Comparison of ENCODE assay signal across 9 cellular contexts in genomic region chr10:43605850-43606322, GRCh38. TPM values are rescaled to one million over a fixed set of nuclear protein-coding genes. Genes with fewer than 3 reads are reported as not detected.
A peak's percentile ranks its signal among the peaks of the same experiment; 100 is the strongest.
DNase-seq lines count a peak whose midpoint lies in the region; ATAC-seq, FAIRE-seq and TF ChIP-seq lines count a peak whose summit lies in the region.
"Had no signal": no experiment of that assay in that cellular context is flagged by ENCODE, and none has a peak within 500 bp of the region (broad histone marks: within the 10 kb centered on the region; RNA-seq: fewer than 3 reads in every experiment).

No MANE protein-coding gene starts in this region.

- peak overlapping the region; percentile 72 to 91 (median 85); a peak in 21 of 22 replicates for H3K4me2 ChIP-seq in BLaER1 treated with 17β-estradiol and CSF1 and Interleukin-3, amounts not matched to agents 10 nM and 100 nM
- H3K4me2 ChIP-seq in HCT116 (ENCODE audit: low read length), result peak overlapping the region; percentile 90
- H3K4me2 ChIP-seq in keratinocyte (ENCODE audit: control insufficient read depth, extremely low read depth, insufficient read depth, low read depth, low read length), result peak overlapping the region; percentile 86

- BruUV-seq in HCT116 (replicated peaks; lab: Mats Ljungman, UMichigan), result no TSS peak

- no peaks in the 10 kb centered on the region for H3K27me3 Mint-ChIP-seq in activated B cell treated with CpG ODN at 0.5 μM for 24 hours

- intact Hi-C loops in HCT116 (cut with micrococcal nuclease) (no loop called here), activated B cell treated with CpG ODN at 0.5 μM for 24 hours (cut with micrococcal nuclease) (loop anchor here (1.0 kb wide), 4 partner anchors 11 to 1054 kb away; partner anchors contain the start of genes ZNF239 and ZNF32)

- peaks cover 21 to 34% (median 30%) of the 10 kb centered on the region in 11 experiments for H3K36me3 ChIP-seq in BLaER1 treated with 17β-estradiol and CSF1 and Interleukin-3, amounts not matched to agents 10 nM and 100 nM
- H3K36me3 ChIP-seq in HCT116 (ENCODE audit: control insufficient read depth in 1 of 2, insufficient read depth in 2 of 2, low read length in 2 of 2), result no peaks in the 10 kb centered on the region; a peak in 2 of 4 replicates
- peaks cover 2 to 3% of the 10 kb centered on the region in 2 experiments for H3K36me3 ChIP-seq in keratinocyte (ENCODE audit: control insufficient read depth in 2 of 2, extremely low read depth in 1 of 2, insufficient read depth in 2 of 2, low read length in 2 of 2)
- peaks cover 0 to 27% (median 6%) of the 10 kb centered on the region in 3 donors for H3K36me3 ChIP-seq in tibial nerve

- peaks cover 20% of the 10 kb centered on the region for H3K4me1 Mint-ChIP-seq in activated B cell treated with CpG ODN at 0.5 μM for 24 hours

- H3K27ac Mint-ChIP-seq in activated B cell treated with CpG ODN at 0.5 μM for 24 hours, result peak overlapping the region; percentile 43

- WGBS in tibial nerve, 2 donors, result 54 to 58% methylated on average over 12 of the region's 12 CpGs

- H3K9me3 ChIP-seq in BLaER1 treated with 17β-estradiol and CSF1 and Interleukin-3, amounts not matched to agents 10 nM and 100 nM (replicated peaks in 1 of 11), result peaks cover 24 to 54% (median 39%) of the 10 kb centered on the region in 11 experiments
- no peaks in the 10 kb centered on the region for H3K9me3 ChIP-seq in HCT116 (ENCODE audit: control insufficient read depth in 1 of 2, insufficient read depth in 1 of 2, low read depth in 1 of 2, low read length in 2 of 2)
- H3K9me3 ChIP-seq in keratinocyte (ENCODE audit: control insufficient read depth, low read depth, low read length), result peaks cover 2% of the 10 kb centered on the region
- H3K9me3 ChIP-seq in tibial nerve, result no peaks in the 10 kb centered on the region

- H3K9me3 Mint-ChIP-seq in activated B cell treated with CpG ODN at 0.5 μM for 24 hours, result no peaks in the 10 kb centered on the region

- H3K9me1 ChIP-seq in keratinocyte (ENCODE audit: control insufficient read depth, extremely low read depth, insufficient read depth, low read length), result no peaks in the 10 kb centered on the region

- H2AFZ ChIP-seq in HCT116 (ENCODE audit: low read depth, low read length, poor library complexity, severe bottlenecking) (peak overlapping the region; percentile 19), keratinocyte (ENCODE audit: control insufficient read depth, low read length) (peak overlapping the region; percentile 86)

- peak overlapping the region in 5 of 11 experiments; percentile 76 to 83 (median 78); a peak in 5 of 22 replicates for H3K27ac ChIP-seq in BLaER1 treated with 17β-estradiol and CSF1 and Interleukin-3, amounts not matched to agents 10 nM and 100 nM
- H3K27ac ChIP-seq in HCT116 (ENCODE audit: low read depth, low read length), result no peak overlapping the region
- H3K27ac ChIP-seq in keratinocyte (ENCODE audit: control insufficient read depth, insufficient read depth, low read length), result no peak overlapping the region
- H3K27ac ChIP-seq in tibial nerve, result peak overlapping the region in 3 of 4 donors; percentile 62 to 83 (median 75)

- peaks cover 28% of the 10 kb centered on the region for H3K36me3 Mint-ChIP-seq in activated B cell treated with CpG ODN at 0.5 μM for 24 hours (ENCODE audit: low read depth)

- H3K4me3 Mint-ChIP-seq in activated B cell treated with CpG ODN at 0.5 μM for 24 hours, result peak overlapping the region; percentile 84

- POLR2A ChIA-PET in HCT116 (lab: Charles Lee) (no interaction called here), activated B cell treated with CpG ODN at 0.5 μM for 24 hours (lab: Charles Lee) (interaction anchor here (1.5 to 3.7 kb wide), 2 partner anchors 11 to 43 kb away, joined by 5 to 16 read pairs; partner anchors contain the start of gene ZNF32)

- H3K4me1 ChIP-seq in BLaER1 treated with 17β-estradiol and CSF1 and Interleukin-3, amounts not matched to agents 10 nM and 100 nM, result peaks cover 6 to 18% (median 8%) of the 10 kb centered on the region in 10 experiments
- H3K4me1 ChIP-seq in HCT116 (ENCODE audit: control insufficient read depth in 1 of 2, insufficient read depth in 2 of 2, low read length in 2 of 2) (peaks cover 2 to 11% of the 10 kb centered on the region in 2 experiments; a peak in 2 of 4 replicates), keratinocyte (ENCODE audit: control insufficient read depth, extremely low read depth, insufficient read depth, low read length) (peaks cover 3% of the 10 kb centered on the region), tibial nerve (peaks cover 0 to 11% (median 2%) of the 10 kb centered on the region in 4 donors)

- TF ChIP-seq CTCF in HCT116 (IDR thresholded peaks at IDR 0.05 in 2 of 3, conservative IDR thresholded peaks at IDR 0.05 in 1 of 3; ENCODE audit: borderline replicate concordance in 1 of 3, insufficient read depth in 1 of 3, low read depth in 2 of 3, low read length in 2 of 3) (no peak), activated B cell treated with CpG ODN at 0.5 μM for 24 hours (IDR thresholded peaks at IDR 0.05) (no peak), keratinocyte (optimal IDR thresholded peaks at IDR 0.05 in 1 of 3, IDR thresholded peaks at IDR 0.05 in 1 of 3, conservative IDR thresholded peaks at IDR 0.05 in 1 of 3; ENCODE audit: extremely low read depth in 1 of 3, insufficient read depth in 2 of 3, low read length in 3 of 3) (no peak), tibial nerve (IDR thresholded peaks at IDR 0.05) (no peak)

- no peaks in the 10 kb centered on the region for H3K27me3 ChIP-seq in BLaER1 treated with 17β-estradiol and CSF1 and Interleukin-3, amounts not matched to agents 10 nM and 100 nM
- H3K27me3 ChIP-seq in HCT116 (ENCODE audit: insufficient read depth, low read length) (no peaks in the 10 kb centered on the region), keratinocyte (ENCODE audit: control insufficient read depth, extremely low read depth, insufficient read depth, low read length) (no peaks in the 10 kb centered on the region), tibial nerve (no peaks in the 10 kb centered on the region)

- ATAC-seq in HCT116, result peak; percentile 54
- ATAC-seq in activated B cell treated with CpG ODN at 0.5 μM for 24 hours (ENCODE audit: low read depth), result no peak
- no peak for ATAC-seq in HG03565 (IDR thresholded peaks at IDR 0.05; ENCODE audit: unreplicated experiment)

- peak overlapping the region in 10 of 11 experiments; percentile 76 to 88 (median 83); a peak in 13 of 22 replicates for H3K9ac ChIP-seq in BLaER1 treated with 17β-estradiol and CSF1 and Interleukin-3, amounts not matched to agents 10 nM and 100 nM
- H3K9ac ChIP-seq in HCT116 (ENCODE audit: low read length) (no peak overlapping the region), keratinocyte (ENCODE audit: control insufficient read depth, extremely low read depth, insufficient read depth, low read length) (no peak overlapping the region)

- RAD21 ChIA-PET in HCT116 (lab: Charles Lee; ENCODE audit: low non-redundant PET in 1 of 2, low total read pairs in 2 of 2, uncharacterized antibody in 2 of 2, unreplicated experiment in 2 of 2), result interaction anchor here in 1 of 2 experiments (0.6 kb wide), 1 partner anchor 157 kb away, joined by 3 read pairs; no protein-coding TSS in a partner anchor

- no peak for TF ChIP-seq POLR2A in HCT116 (IDR thresholded peaks at IDR 0.05; ENCODE audit: borderline replicate concordance, extremely low read depth, insufficient read depth, insufficient read length)
- no peak for TF ChIP-seq POLR2A in tibial nerve (IDR thresholded peaks at IDR 0.05)

- DNase-seq in HCT116 (ENCODE audit: low read depth, low spot score) (no peak), activated B cell treated with CpG ODN at 0.5 μM for 24 hours (no peak), keratinocyte (ENCODE audit: low read depth, low spot score) (no peak), tibial nerve (ENCODE audit: low spot score in 2 of 2) (no peak), NCI-H748 treated with DMSO at 0.1 percent for 48 hours (lab: John Stamatoyannopoulos, UW) (no peak), mucosa of gallbladder (ENCODE audit: low spot score) (no peak)

- no peak for TF ChIP-seq EP300 in tibial nerve (IDR thresholded peaks at IDR 0.05)

- peak overlapping the region; percentile 67 to 79 (median 74) for H3K4me3 ChIP-seq in BLaER1 treated with 17β-estradiol and CSF1 and Interleukin-3, amounts not matched to agents 10 nM and 100 nM
- H3K4me3 ChIP-seq in HCT116 (replicated peaks in 1 of 2; ENCODE audit: low read depth in 1 of 2, low read length in 2 of 2) (peak overlapping the region in 1 of 2 experiments; percentile 65; a peak in 3 of 4 replicates), keratinocyte (ENCODE audit: control insufficient read depth in 2 of 3, extremely low read depth in 1 of 3, insufficient read depth in 2 of 3, low read depth in 1 of 3, low read length in 3 of 3) (peak overlapping the region; percentile 66 to 72 (median 71)), tibial nerve (peak overlapping the region; percentile 85 to 95 (median 92))

- no peak for FAIRE-seq in keratinocyte (lab: Jason Lieb, UNC)
- FAIRE-seq: islet of Langerhans had no signal

- TF ChIP-seq RAD21 in HCT116 (IDR thresholded peaks at IDR 0.05; ENCODE audit: low read depth), result no peak

- H4K20me1 ChIP-seq in BLaER1 treated with 17β-estradiol and CSF1 and Interleukin-3, amounts not matched to agents 10 nM and 100 nM, result no peaks in the 10 kb centered on the region
- H4K20me1 ChIP-seq in HCT116 (ENCODE audit: insufficient read depth) (no peaks in the 10 kb centered on the region), keratinocyte (ENCODE audit: control insufficient read depth, extremely low read depth, insufficient read depth, low read length) (no peaks in the 10 kb centered on the region)

- dilution Hi-C loops in keratinocyte (cut with MboI; ENCODE audit: extremely low pct_ligation_motif_present, low sequenced_read_pairs), result no loop called here

- no peaks in the 10 kb centered on the region for H3K79me2 ChIP-seq in HCT116 (ENCODE audit: insufficient read depth, low read length)
- no peaks in the 10 kb centered on the region for H3K79me2 ChIP-seq in keratinocyte (ENCODE audit: control insufficient read depth, insufficient read depth, low read length)

- CTCF ChIA-PET in HCT116 (lab: Charles Lee) (no interaction called here), activated B cell treated with CpG ODN at 0.5 μM for 24 hours (lab: Charles Lee) (no interaction called here)

- H3K9me2 ChIP-seq in HCT116 (ENCODE audit: insufficient read depth), result no peaks in the 10 kb centered on the region

RNA-seq across cellular contexts. Expression of gene ZNF485, which starts 0.4 kb away (rescaled TPM):
- total RNA-seq in HCT116 (2021; ENCODE audit: unreplicated experiment) (5.8 TPM), activated B cell treated with CpG ODN at 0.5 μM for 24 hours (7.6 and 9.0 TPM in 2 replicates), tibial nerve (1 to 10 TPM; 2.4 to 9.6 (median 6.9) TPM), mucosa of gallbladder (3.3 TPM)
- polyA plus RNA-seq in HCT116 (2012), result 1.3 and 2.5 TPM in 2 replicates
- polyA plus RNA-seq in keratinocyte, result 3.9 to 4.3 TPM (median 4.0 TPM) in 3 replicates
- 2.9 TPM for polyA plus RNA-seq in keratinocyte (2011; ENCODE audit: low read depth)
- 2.9 and 4.3 TPM in 2 replicates for polyA plus RNA-seq in keratinocyte (2011; cell fraction: cytosol; rRNA removed)
- polyA plus RNA-seq in keratinocyte (2011; cell fraction: nucleus; rRNA removed), result 9.0 and 9.4 TPM in 2 replicates
- 1.8 and 4.0 TPM in 2 replicates for polyA plus RNA-seq in keratinocyte (2012; ENCODE audit: low replicate concordance)
- polyA minus RNA-seq in keratinocyte, result 3.4 to 6.9 TPM (median 5.1 TPM) in 3 replicates
- 4.6 TPM for polyA minus RNA-seq in keratinocyte (2011; cell fraction: cytosol; rRNA and poly(A)+ RNA removed)
- 4.2 and 4.3 TPM in 2 replicates for polyA minus RNA-seq in keratinocyte (2011; cell fraction: nucleus; rRNA and poly(A)+ RNA removed)

RNA-seq across cellular contexts. Expression of gene ZNF239, which starts 31.5 kb away (rescaled TPM):
- total RNA-seq in HCT116 (2021; ENCODE audit: unreplicated experiment) (4.4 TPM), activated B cell treated with CpG ODN at 0.5 μM for 24 hours (5.7 and 9.4 TPM in 2 replicates), tibial nerve (1 to 10 TPM; 3.1 to 6.5 (median 4.2) TPM), mucosa of gallbladder (3.3 TPM)
- 2.0 and 3.6 TPM in 2 replicates for polyA plus RNA-seq in HCT116 (2012)
- 1.1 TPM in 3 replicates for polyA plus RNA-seq in keratinocyte
- not detected for polyA plus RNA-seq in keratinocyte (2011; ENCODE audit: low read depth)
- 0.42 and 1.1 TPM in 2 replicates for polyA plus RNA-seq in keratinocyte (2011; cell fraction: cytosol; rRNA removed)
- polyA plus RNA-seq in keratinocyte (2011; cell fraction: nucleus; rRNA removed), result 2.7 and 3.1 TPM in 2 replicates
- 0.18 and 0.88 TPM in 2 replicates for polyA plus RNA-seq in keratinocyte (2012; ENCODE audit: low replicate concordance)
- polyA minus RNA-seq in keratinocyte, result 0.69 to 0.96 TPM (median 0.80 TPM) in 3 replicates
- not detected for polyA minus RNA-seq in keratinocyte (2011; cell fraction: cytosol; rRNA and poly(A)+ RNA removed)
- 0.95 and 2.0 TPM in 2 replicates for polyA minus RNA-seq in keratinocyte (2011; cell fraction: nucleus; rRNA and poly(A)+ RNA removed)

RNA-seq across cellular contexts. Expression of gene ZNF32, which starts 42.8 kb away (rescaled TPM):
- 10.3 TPM for total RNA-seq in HCT116 (2021; ENCODE audit: unreplicated experiment)
- 8.5 and 10.9 TPM in 2 replicates for polyA plus RNA-seq in HCT116 (2012)
- total RNA-seq in activated B cell treated with CpG ODN at 0.5 μM for 24 hours, result 26.7 and 30.1 TPM in 2 replicates
- polyA plus RNA-seq in keratinocyte, result 23.5 to 29.7 TPM (median 25.6 TPM) in 3 replicates
- polyA plus RNA-seq in keratinocyte (2011; ENCODE audit: low read depth), result 3.0 TPM
- 22.6 and 37.4 TPM in 2 replicates for polyA plus RNA-seq in keratinocyte (2011; cell fraction: cytosol; rRNA removed)
- polyA plus RNA-seq in keratinocyte (2011; cell fraction: nucleus; rRNA removed), result 16.2 and 16.3 TPM in 2 replicates
- polyA plus RNA-seq in keratinocyte (2012; ENCODE audit: low replicate concordance), result 16.4 TPM in 2 replicates
- 1.4 to 13.9 TPM (median 9.2 TPM) in 3 replicates for polyA minus RNA-seq in keratinocyte
- polyA minus RNA-seq in keratinocyte (2011; cell fraction: cytosol; rRNA and poly(A)+ RNA removed), result 5.4 TPM
- polyA minus RNA-seq in keratinocyte (2011; cell fraction: nucleus; rRNA and poly(A)+ RNA removed), result 1.2 and 3.8 TPM in 2 replicates
- total RNA-seq in tibial nerve, result 10 to 100 TPM; 33.6 to 66.1 (median 52.5) TPM
- 46.2 TPM for total RNA-seq in mucosa of gallbladder

Comparison
In these comparisons a context has a peak if more than half of its experiments do, and no peak if none do; other contexts are left out.
1. H3K27ac ChIP-seq: peak in tibial nerve (3 of 4); none in HCT116 (single experiment) and keratinocyte (single experiment).
2. H3K9ac ChIP-seq: peak in BLaER1 treated with 17β-estradiol and CSF1 and Interleukin-3, amounts not matched to agents 10 nM and 100 nM (10 of 11); none in HCT116 (single experiment) and keratinocyte (single experiment).
3. Peak in every context shown above with its lines, with median percentiles within 50 percentile points of each other: H3K4me2 ChIP-seq.